ENCODE assay signal across 25 cellular contexts in the genomic region with DNA sequence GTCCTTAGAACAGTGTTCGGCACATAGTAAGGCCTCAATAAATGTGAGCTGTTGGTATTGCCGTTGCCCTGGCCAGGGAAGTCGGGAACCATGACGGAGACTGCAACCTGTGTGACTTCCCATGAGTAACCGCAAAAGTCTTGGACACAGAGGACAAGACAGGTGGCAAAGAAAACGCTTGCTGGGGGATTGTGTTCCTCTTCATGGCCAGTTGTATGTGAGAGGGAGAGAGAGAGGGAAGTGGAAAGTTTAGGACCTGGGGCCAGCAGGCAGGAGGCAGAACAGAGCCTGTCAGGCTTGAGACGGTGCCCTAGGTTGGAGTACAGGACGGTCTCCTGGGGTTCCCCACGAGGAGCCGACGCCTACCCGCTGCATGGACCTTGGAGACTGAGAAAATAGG.
"Had no signal": no experiment of that assay in that cellular context is flagged by ENCODE, and none has a peak within 500 bp of the region (broad histone marks: within the 10 kb centered on the region; RNA-seq: fewer than 3 reads in every experiment).

No MANE protein-coding gene starts in this region.

- H3K27ac Mint-ChIP-seq: nephron progenitor cell had no signal

- H3K27ac ChIP-seq: coronary artery, esophagus squamous epithelium, left lung, ovary, psoas muscle, suprapubic skin, transverse colon, vagina had no signal

- H3K4me3 Mint-ChIP-seq: naive thymus-derived CD8-positive, alpha-beta T cell; nephron progenitor cell; stimulated activated naive CD8-positive, alpha-beta T cell treated with anti-CD3 and anti-CD28 coated beads, Interleukin-15, amount 100 ng/mL, for 72 hours had no signal

- H3K27me3 Mint-ChIP-seq: stimulated activated naive CD8-positive, alpha-beta T cell treated with anti-CD3 and anti-CD28 coated beads, Interleukin-15, amount 100 ng/mL, for 72 hours had no signal

- H3K27me3 ChIP-seq: ovary, suprapubic skin, transverse colon, vagina had no signal

- H3K9me3 Mint-ChIP-seq: naive thymus-derived CD8-positive, alpha-beta T cell; nephron progenitor cell; stimulated activated naive CD8-positive, alpha-beta T cell treated with anti-CD3 and anti-CD28 coated beads, Interleukin-15, amount 100 ng/mL, for 72 hours had no signal

- H3K36me3 ChIP-seq: left lung, ovary, transverse colon, vagina had no signal

- H3K4me1 ChIP-seq: esophagus squamous epithelium, left lung, psoas muscle, suprapubic skin, transverse colon, vagina had no signal

- DNase-seq: dermis blood vessel endothelial cell; effector memory CD4-positive, alpha-beta T cell; erythroblast; esophagus squamous epithelium; left cardiac atrium; mesenchymal stem cell; midbrain; nephron progenitor cell; occipital lobe; ovary; psoas muscle; right cardiac atrium; small intestine; stimulated activated CD4-positive, alpha-beta T cell treated with anti-CD3 and anti-CD28 coated beads, Interleukin-12 subunit alpha, Interleukin-12 subunit beta, amount 100 ng/mL, for 4 hours; stimulated activated CD4-positive, alpha-beta T cell treated with anti-CD3 and anti-CD28 coated beads, Interleukin-1b, Interleukin-23, amount 100 ng/mL, for 48 hours; stimulated activated CD4-positive, alpha-beta T cell treated with anti-CD3 and anti-CD28 coated beads, Interleukin-4, amount 100 ng/mL, for 1 hour; stimulated activated CD8-positive, alpha-beta memory T cell treated with anti-CD3 and anti-CD28 coated beads, Interleukin-4, amount 100 ng/mL, for 48 hours; stimulated activated naive CD4-positive, alpha-beta T cell; stimulated activated naive CD8-positive, alpha-beta T cell treated with anti-CD3 and anti-CD28 coated beads, Interleukin-15, amount 100 ng/mL, for 72 hours; transverse colon had no signal

- ATAC-seq: left cardiac atrium; left lung; naive thymus-derived CD8-positive, alpha-beta T cell; psoas muscle; right cardiac atrium; stimulated activated naive CD8-positive, alpha-beta T cell treated with anti-CD3 and anti-CD28 coated beads, Interleukin-15, amount 100 ng/mL, for 72 hours had no signal

- H3K4me3 ChIP-seq: coronary artery, esophagus squamous epithelium, left lung, ovary, psoas muscle, suprapubic skin, transverse colon, vagina had no signal

- H3K4me1 Mint-ChIP-seq: naive thymus-derived CD8-positive, alpha-beta T cell; stimulated activated naive CD8-positive, alpha-beta T cell treated with anti-CD3 and anti-CD28 coated beads, Interleukin-15, amount 100 ng/mL, for 72 hours had no signal

- H3K9me3 ChIP-seq: esophagus squamous epithelium, left lung, ovary, psoas muscle, suprapubic skin, transverse colon, vagina had no signal
